In the genomic region with DNA sequence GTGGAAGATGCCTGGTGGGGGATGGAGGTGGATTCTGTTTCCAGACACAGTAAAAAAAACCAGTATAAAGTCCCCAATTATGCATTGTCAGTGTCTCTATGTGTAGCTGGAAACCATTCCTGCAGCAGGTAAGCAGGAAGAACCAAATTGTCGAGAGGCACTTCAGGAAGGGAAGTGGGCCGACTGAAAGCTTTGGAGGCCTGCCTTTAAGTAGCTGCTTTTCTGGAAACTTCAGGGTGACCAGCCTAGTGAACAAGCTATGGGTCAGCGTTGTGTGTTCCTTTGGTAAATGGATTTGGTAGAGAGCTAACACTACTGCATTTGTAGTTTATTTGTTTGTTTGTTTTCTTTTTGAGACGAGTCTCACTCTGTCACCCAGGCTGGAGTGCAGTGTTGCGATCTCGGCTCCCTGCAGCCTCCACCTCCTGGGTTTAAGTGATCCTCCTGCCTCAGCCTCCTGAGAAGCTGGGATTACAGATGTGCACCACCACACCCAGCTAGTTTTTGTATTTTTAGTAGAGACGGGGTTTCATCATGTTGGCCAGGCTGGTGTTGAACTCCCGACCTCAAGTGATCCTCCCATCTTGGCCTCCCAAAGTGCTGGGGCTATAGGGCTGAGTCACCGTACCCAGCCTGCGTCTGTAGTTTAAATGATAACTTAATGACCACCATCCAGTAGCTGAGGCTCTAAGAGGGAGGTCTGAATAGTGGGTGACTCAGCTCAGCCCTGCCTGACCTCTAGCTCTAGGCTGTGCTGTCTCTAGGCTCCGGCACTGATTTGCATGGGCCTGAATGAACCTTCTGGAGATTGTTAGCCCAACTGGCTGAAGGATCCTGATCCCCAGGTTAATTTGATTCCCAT, we compare ENCODE assay signal across 1 cellular context.
TF ChIP-seq lines count a peak whose summit lies in the region.

No MANE protein-coding gene starts in this region.

TF ChIP-seq in K562, 482 proteins besides CTCF, POLR2A, EP300 and RAD21 (continued from another document and continues in another):
- TF ChIP-seq, protein P1, sequence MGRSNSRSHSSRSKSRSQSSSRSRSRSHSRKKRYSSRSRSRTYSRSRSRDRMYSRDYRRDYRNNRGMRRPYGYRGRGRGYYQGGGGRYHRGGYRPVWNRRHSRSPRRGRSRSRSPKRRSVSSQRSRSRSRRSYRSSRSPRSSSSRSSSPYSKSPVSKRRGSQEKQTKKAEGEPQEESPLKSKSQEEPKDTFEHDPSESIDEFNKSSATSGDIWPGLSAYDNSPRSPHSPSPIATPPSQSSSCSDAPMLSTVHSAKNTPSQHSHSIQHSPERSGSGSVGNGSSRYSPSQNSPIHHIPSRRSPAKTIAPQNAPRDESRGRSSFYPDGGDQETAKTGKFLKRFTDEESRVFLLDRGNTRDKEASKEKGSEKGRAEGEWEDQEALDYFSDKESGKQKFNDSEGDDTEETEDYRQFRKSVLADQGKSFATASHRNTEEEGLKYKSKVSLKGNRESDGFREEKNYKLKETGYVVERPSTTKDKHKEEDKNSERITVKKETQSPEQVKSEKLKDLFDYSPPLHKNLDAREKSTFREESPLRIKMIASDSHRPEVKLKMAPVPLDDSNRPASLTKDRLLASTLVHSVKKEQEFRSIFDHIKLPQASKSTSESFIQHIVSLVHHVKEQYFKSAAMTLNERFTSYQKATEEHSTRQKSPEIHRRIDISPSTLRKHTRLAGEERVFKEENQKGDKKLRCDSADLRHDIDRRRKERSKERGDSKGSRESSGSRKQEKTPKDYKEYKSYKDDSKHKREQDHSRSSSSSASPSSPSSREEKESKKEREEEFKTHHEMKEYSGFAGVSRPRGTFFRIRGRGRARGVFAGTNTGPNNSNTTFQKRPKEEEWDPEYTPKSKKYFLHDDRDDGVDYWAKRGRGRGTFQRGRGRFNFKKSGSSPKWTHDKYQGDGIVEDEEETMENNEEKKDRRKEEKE (IDR thresholded peaks at IDR 0.05; ENCODE audit: borderline replicate concordance in 1 of 2, control insufficient read depth in 1 of 2, low read depth in 2 of 2, low read length in 1 of 2) = no peak
- TF ChIP-seq ZNF644 (tag; IDR thresholded peaks at IDR 0.05; ENCODE audit: low read depth) (peak; percentile 61; the same call in 1 of the 2 replicates), RCOR1 (IDR thresholded peaks at IDR 0.05; ENCODE audit: borderline replicate concordance in 1 of 2, low read depth in 2 of 2, low read length in 2 of 2) (peak; percentile 87 to 95; a peak in 3 of 4 replicates), PTBP1 (IDR thresholded peaks at IDR 0.05; ENCODE audit: low read depth, low read length) (no peak), POLR2G (IDR thresholded peaks at IDR 0.05; ENCODE audit: low read depth, low read length) (no peak), EGR1 (conservative IDR thresholded peaks at IDR 0.05) (0 out of 2 replicates have a peak, but pooled peaks have one; percentile 11), ZFP36 (IDR thresholded peaks at IDR 0.05; ENCODE audit: low read depth, low read length, partially characterized antibody) (no peak), NR4A1 (CRISPR knock-in tag; IDR thresholded peaks at IDR 0.05) (no peak), NR4A1 (tag; IDR thresholded peaks at IDR 0.05) (no peak), SOX6 (IDR thresholded peaks at IDR 0.05) (peak; percentile 57), CEBPB (tag; IDR thresholded peaks at IDR 0.05) (peak; percentile 69), TSC22D4 (tag; IDR thresholded peaks at IDR 0.05) (no peak), NFE2 (IDR thresholded peaks at IDR 0.05; ENCODE audit: low read depth) (peak; percentile 95), SMARCE1 (IDR thresholded peaks at IDR 0.05) (peak; percentile 92), MBD2 (IDR thresholded peaks at IDR 0.05; ENCODE audit: borderline replicate concordance, low read depth) (peak; percentile 52; the same call in 1 of the 2 replicates), STAT5B (CRISPR knock-in tag; IDR thresholded peaks at IDR 0.05) (no peak), NR2C2 (CRISPR knock-in tag; IDR thresholded peaks at IDR 0.05) (no peak), NR2C2 (tag; IDR thresholded peaks at IDR 0.05) (peak; percentile 86), FOXK2 (conservative IDR thresholded peaks at IDR 0.05 in 1 of 2, IDR thresholded peaks at IDR 0.05 in 1 of 2; ENCODE audit: low read depth in 2 of 2) (0 out of 4 replicates have a peak, but pooled peaks of 1 of the 2 experiments have one; percentile 34), CBFA2T3 (IDR thresholded peaks at IDR 0.05) (peak; percentile 92), ZNF444 (CRISPR knock-in tag; IDR thresholded peaks at IDR 0.05) (no peak), DPF2 (IDR thresholded peaks at IDR 0.05) (peak; percentile 95), ZNF764 (CRISPR knock-in tag; IDR thresholded peaks at IDR 0.05; ENCODE audit: low read depth) (no peak), GABPB2 (CRISPR knock-in tag; conservative IDR thresholded peaks at IDR 0.05) (no peak), MAFG (tag; conservative IDR thresholded peaks at IDR 0.05) (peak; percentile 94), SPI1 (IDR thresholded peaks at IDR 0.05; ENCODE audit: borderline replicate concordance, low read depth, low read length) (peak; percentile 32; the same call in 1 of the 2 replicates), NCOR1 (IDR thresholded peaks at IDR 0.05) (peak; percentile 84), ZC3H11A (IDR thresholded peaks at IDR 0.05; ENCODE audit: low read depth, low read length) (no peak), HDAC1 (IDR thresholded peaks at IDR 0.05) (peak in 1 of 2 experiments; percentile 92; a peak in 3 of 4 replicates), NEUROD1 (IDR thresholded peaks at IDR 0.05; ENCODE audit: borderline replicate concordance, low read depth, low read length, partially characterized antibody) (peak; percentile 46), MEF2D (tag; conservative IDR thresholded peaks at IDR 0.05; ENCODE audit: low read depth) (peak; percentile 66; the same call in 1 of the 2 replicates), C11orf30 (IDR thresholded peaks at IDR 0.05; ENCODE audit: low read depth) (peak; percentile 94), KDM1A (IDR thresholded peaks at IDR 0.05) (peak; percentile 99), POLR2AphosphoS5 (IDR thresholded peaks at IDR 0.05; ENCODE audit: control insufficient read depth, insufficient read depth, low read depth, low read length) (peak; percentile 36; the same call in 1 of the 2 replicates), NR2C1 (IDR thresholded peaks at IDR 0.05) (peak; percentile 71), NR2C1 (tag; IDR thresholded peaks at IDR 0.05) (peak; percentile 73), CBX1 (IDR thresholded peaks at IDR 0.05; ENCODE audit: low read depth) (peak; percentile 52; the same call in 1 of the 2 replicates), CXXC5 (CRISPR knock-in tag; IDR thresholded peaks at IDR 0.05) (peak; percentile 67), CBX3 (IDR thresholded peaks at IDR 0.05; ENCODE audit: borderline replicate concordance in 1 of 2, low read length in 2 of 2) (peak in 1 of 2 experiments; percentile 61; a peak in 1 of 3 replicates)
- TF ChIP-seq, protein P2, sequence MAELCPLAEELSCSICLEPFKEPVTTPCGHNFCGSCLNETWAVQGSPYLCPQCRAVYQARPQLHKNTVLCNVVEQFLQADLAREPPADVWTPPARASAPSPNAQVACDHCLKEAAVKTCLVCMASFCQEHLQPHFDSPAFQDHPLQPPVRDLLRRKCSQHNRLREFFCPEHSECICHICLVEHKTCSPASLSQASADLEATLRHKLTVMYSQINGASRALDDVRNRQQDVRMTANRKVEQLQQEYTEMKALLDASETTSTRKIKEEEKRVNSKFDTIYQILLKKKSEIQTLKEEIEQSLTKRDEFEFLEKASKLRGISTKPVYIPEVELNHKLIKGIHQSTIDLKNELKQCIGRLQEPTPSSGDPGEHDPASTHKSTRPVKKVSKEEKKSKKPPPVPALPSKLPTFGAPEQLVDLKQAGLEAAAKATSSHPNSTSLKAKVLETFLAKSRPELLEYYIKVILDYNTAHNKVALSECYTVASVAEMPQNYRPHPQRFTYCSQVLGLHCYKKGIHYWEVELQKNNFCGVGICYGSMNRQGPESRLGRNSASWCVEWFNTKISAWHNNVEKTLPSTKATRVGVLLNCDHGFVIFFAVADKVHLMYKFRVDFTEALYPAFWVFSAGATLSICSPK (IDR thresholded peaks at IDR 0.05; ENCODE audit: borderline replicate concordance) = 0 out of 2 replicates have a peak, but pooled peaks have one; percentile 33
- TF ChIP-seq, protein P3, sequence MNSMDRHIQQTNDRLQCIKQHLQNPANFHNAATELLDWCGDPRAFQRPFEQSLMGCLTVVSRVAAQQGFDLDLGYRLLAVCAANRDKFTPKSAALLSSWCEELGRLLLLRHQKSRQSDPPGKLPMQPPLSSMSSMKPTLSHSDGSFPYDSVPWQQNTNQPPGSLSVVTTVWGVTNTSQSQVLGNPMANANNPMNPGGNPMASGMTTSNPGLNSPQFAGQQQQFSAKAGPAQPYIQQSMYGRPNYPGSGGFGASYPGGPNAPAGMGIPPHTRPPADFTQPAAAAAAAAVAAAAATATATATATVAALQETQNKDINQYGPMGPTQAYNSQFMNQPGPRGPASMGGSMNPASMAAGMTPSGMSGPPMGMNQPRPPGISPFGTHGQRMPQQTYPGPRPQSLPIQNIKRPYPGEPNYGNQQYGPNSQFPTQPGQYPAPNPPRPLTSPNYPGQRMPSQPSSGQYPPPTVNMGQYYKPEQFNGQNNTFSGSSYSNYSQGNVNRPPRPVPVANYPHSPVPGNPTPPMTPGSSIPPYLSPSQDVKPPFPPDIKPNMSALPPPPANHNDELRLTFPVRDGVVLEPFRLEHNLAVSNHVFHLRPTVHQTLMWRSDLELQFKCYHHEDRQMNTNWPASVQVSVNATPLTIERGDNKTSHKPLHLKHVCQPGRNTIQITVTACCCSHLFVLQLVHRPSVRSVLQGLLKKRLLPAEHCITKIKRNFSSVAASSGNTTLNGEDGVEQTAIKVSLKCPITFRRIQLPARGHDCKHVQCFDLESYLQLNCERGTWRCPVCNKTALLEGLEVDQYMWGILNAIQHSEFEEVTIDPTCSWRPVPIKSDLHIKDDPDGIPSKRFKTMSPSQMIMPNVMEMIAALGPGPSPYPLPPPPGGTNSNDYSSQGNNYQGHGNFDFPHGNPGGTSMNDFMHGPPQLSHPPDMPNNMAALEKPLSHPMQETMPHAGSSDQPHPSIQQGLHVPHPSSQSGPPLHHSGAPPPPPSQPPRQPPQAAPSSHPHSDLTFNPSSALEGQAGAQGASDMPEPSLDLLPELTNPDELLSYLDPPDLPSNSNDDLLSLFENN (IDR thresholded peaks at IDR 0.05; ENCODE audit: low read depth in 2 of 2, low read length in 2 of 2) = peak in 1 of 2 experiments; percentile 50; a peak in 1 of 4 replicates
- TF ChIP-seq, protein P4, sequence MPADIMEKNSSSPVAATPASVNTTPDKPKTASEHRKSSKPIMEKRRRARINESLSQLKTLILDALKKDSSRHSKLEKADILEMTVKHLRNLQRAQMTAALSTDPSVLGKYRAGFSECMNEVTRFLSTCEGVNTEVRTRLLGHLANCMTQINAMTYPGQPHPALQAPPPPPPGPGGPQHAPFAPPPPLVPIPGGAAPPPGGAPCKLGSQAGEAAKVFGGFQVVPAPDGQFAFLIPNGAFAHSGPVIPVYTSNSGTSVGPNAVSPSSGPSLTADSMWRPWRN (IDR thresholded peaks at IDR 0.05; ENCODE audit: low read depth) = peak; percentile 49; the same call in 1 of the 2 replicates
- TF ChIP-seq, protein P5, sequence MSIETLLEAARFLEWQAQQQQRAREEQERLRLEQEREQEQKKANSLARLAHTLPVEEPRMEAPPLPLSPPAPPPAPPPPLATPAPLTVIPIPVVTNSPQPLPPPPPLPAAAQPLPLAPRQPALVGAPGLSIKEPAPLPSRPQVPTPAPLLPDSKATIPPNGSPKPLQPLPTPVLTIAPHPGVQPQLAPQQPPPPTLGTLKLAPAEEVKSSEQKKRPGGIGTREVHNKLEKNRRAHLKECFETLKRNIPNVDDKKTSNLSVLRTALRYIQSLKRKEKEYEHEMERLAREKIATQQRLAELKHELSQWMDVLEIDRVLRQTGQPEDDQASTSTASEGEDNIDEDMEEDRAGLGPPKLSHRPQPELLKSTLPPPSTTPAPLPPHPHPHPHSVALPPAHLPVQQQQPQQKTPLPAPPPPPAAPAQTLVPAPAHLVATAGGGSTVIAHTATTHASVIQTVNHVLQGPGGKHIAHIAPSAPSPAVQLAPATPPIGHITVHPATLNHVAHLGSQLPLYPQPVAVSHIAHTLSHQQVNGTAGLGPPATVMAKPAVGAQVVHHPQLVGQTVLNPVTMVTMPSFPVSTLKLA (conservative IDR thresholded peaks at IDR 0.05) = peak in 1 of 2 experiments; percentile 47; a peak in 1 of 4 replicates
- TF ChIP-seq, protein P6, sequence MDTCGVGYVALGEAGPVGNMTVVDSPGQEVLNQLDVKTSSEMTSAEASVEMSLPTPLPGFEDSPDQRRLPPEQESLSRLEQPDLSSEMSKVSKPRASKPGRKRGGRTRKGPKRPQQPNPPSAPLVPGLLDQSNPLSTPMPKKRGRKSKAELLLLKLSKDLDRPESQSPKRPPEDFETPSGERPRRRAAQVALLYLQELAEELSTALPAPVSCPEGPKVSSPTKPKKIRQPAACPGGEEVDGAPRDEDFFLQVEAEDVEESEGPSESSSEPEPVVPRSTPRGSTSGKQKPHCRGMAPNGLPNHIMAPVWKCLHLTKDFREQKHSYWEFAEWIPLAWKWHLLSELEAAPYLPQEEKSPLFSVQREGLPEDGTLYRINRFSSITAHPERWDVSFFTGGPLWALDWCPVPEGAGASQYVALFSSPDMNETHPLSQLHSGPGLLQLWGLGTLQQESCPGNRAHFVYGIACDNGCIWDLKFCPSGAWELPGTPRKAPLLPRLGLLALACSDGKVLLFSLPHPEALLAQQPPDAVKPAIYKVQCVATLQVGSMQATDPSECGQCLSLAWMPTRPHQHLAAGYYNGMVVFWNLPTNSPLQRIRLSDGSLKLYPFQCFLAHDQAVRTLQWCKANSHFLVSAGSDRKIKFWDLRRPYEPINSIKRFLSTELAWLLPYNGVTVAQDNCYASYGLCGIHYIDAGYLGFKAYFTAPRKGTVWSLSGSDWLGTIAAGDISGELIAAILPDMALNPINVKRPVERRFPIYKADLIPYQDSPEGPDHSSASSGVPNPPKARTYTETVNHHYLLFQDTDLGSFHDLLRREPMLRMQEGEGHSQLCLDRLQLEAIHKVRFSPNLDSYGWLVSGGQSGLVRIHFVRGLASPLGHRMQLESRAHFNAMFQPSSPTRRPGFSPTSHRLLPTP (IDR thresholded peaks at IDR 0.05; ENCODE audit: borderline replicate concordance, extremely low read depth, insufficient read length) = peak; percentile 38
- TF ChIP-seq, protein P7, sequence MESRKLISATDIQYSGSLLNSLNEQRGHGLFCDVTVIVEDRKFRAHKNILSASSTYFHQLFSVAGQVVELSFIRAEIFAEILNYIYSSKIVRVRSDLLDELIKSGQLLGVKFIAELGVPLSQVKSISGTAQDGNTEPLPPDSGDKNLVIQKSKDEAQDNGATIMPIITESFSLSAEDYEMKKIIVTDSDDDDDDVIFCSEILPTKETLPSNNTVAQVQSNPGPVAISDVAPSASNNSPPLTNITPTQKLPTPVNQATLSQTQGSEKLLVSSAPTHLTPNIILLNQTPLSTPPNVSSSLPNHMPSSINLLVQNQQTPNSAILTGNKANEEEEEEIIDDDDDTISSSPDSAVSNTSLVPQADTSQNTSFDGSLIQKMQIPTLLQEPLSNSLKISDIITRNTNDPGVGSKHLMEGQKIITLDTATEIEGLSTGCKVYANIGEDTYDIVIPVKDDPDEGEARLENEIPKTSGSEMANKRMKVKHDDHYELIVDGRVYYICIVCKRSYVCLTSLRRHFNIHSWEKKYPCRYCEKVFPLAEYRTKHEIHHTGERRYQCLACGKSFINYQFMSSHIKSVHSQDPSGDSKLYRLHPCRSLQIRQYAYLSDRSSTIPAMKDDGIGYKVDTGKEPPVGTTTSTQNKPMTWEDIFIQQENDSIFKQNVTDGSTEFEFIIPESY (CRISPR knock-in tag; IDR thresholded peaks at IDR 0.05) = peak; percentile 25; the same call in 1 of the 2 replicates
- TF ChIP-seq, protein P8, sequence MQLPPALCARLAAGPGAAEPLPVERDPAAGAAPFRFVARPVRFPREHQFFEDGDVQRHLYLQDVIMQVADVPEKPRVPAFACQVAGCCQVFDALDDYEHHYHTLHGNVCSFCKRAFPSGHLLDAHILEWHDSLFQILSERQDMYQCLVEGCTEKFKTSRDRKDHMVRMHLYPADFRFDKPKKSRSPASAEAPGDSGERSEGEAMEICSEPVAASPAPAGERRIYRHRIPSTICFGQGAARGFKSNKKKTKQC (CRISPR knock-in tag; IDR thresholded peaks at IDR 0.05) = no peak
